Comparison of ENCODE assay signal across 8 cellular contexts in genomic region chr4:129344058-129344457, GRCh38.
DNase-seq lines count a peak whose midpoint lies in the region; ATAC-seq and TF ChIP-seq lines count a peak whose summit lies in the region.

No MANE protein-coding gene starts in this region.

- H3K9me3 ChIP-seq in endocrine pancreas (ENCODE audit: control insufficient read depth, low read length) (no peaks in the 10 kb centered on the region), neural progenitor cell (ENCODE audit: low read depth) (no peaks in the 10 kb centered on the region)
- no peaks in the 10 kb centered on the region for H3K9me3 ChIP-seq in CD8-positive, alpha-beta T cell (ENCODE audit: low read length)

- POLR2A ChIA-PET in CD8-positive, alpha-beta T cell (lab: Charles Lee): no interaction called here

- no peaks in the 10 kb centered on the region for H3K79me2 ChIP-seq in neural progenitor cell (ENCODE audit: low read depth)

- peaks cover 7% of the 10 kb centered on the region for H3F3A ChIP-seq in neural progenitor cell (ENCODE audit: low read depth)

- H3K27ac ChIP-seq in neural progenitor cell: no peak overlapping the region
- H3K27ac ChIP-seq in CD8-positive, alpha-beta T cell (ENCODE audit: low read depth, low read length): no peak overlapping the region

- CTCF ChIA-PET in CD8-positive, alpha-beta T cell (lab: Charles Lee): interaction anchor here (0.7 kb wide), 1 partner anchor 19 kb away, joined by 4 read pairs; no protein-coding TSS in a partner anchor

- H4K20me1 ChIP-seq in neural progenitor cell (ENCODE audit: low read depth): no peaks in the 10 kb centered on the region

- H3K36me3 ChIP-seq in endocrine pancreas (ENCODE audit: control insufficient read depth, insufficient read depth, low read length) (no peaks in the 10 kb centered on the region), neural progenitor cell (no peaks in the 10 kb centered on the region)
- H3K36me3 ChIP-seq in CD8-positive, alpha-beta T cell (ENCODE audit: insufficient read depth, low read length): no peaks in the 10 kb centered on the region

- H3K9me3 Mint-ChIP-seq in neural progenitor cell: no peaks in the 10 kb centered on the region
- H3K9me3 Mint-ChIP-seq in CD8-positive, alpha-beta T cell: no peaks in the 10 kb centered on the region

- peak; percentile 88 for TF ChIP-seq CTCF in neural progenitor cell (IDR thresholded peaks at IDR 0.05)
- no peak for TF ChIP-seq CTCF in CD8-positive, alpha-beta T cell (IDR thresholded peaks at IDR 0.05)

- ATAC-seq in HG02678 (IDR thresholded peaks at IDR 0.05; ENCODE audit: unreplicated experiment) (peak; percentile 62), HG02763 (IDR thresholded peaks at IDR 0.05; ENCODE audit: unreplicated experiment) (no peak)
- ATAC-seq in CD8-positive, alpha-beta T cell: no peak

- H3K36me3 Mint-ChIP-seq in neural progenitor cell: no peaks in the 10 kb centered on the region
- H3K36me3 Mint-ChIP-seq in CD8-positive, alpha-beta T cell: no peaks in the 10 kb centered on the region

- H3K4me3 ChIP-seq in endocrine pancreas (ENCODE audit: control insufficient read depth, insufficient read depth, low read length) (peak overlapping the region; percentile 47), neural progenitor cell (no peak overlapping the region)
- H3K4me3 ChIP-seq in CD8-positive, alpha-beta T cell (ENCODE audit: low read depth, low read length): no peak overlapping the region

- peak; percentile 58 for DNase-seq in SIG-M5 treated with dmso at 0.1 percent for 504 hours (lab: John Stamatoyannopoulos, UW; ENCODE audit: unreplicated experiment)
- no peak for DNase-seq in SIG-M5 (lab: John Stamatoyannopoulos, UW)
- DNase-seq in NOMO-1 treated with DMSO at 0.1 percent for 48 hours (lab: John Stamatoyannopoulos, UW; ENCODE audit: unreplicated experiment): peak; percentile 57
- DNase-seq in neural progenitor cell (ENCODE audit: low spot score): peak; percentile 56
- no peak for DNase-seq in CD8-positive, alpha-beta T cell

- peaks cover under 1% of the 10 kb centered on the region for H3K27me3 Mint-ChIP-seq in neural progenitor cell (ENCODE audit: insufficient read depth, low read depth)
- peaks cover 3% of the 10 kb centered on the region for H3K27me3 Mint-ChIP-seq in CD8-positive, alpha-beta T cell (ENCODE audit: low read depth)

- H3K4me3 Mint-ChIP-seq in neural progenitor cell: no peak overlapping the region
- H3K4me3 Mint-ChIP-seq in CD8-positive, alpha-beta T cell: no peak overlapping the region

- H3K4me1 ChIP-seq in endocrine pancreas (ENCODE audit: control insufficient read depth, insufficient read depth, low read length) (peaks cover 15% of the 10 kb centered on the region), neural progenitor cell (peaks cover 15% of the 10 kb centered on the region)
- no peaks in the 10 kb centered on the region for H3K4me1 ChIP-seq in CD8-positive, alpha-beta T cell (ENCODE audit: insufficient read depth, low read length)

- no peak overlapping the region for H3K27ac Mint-ChIP-seq in neural progenitor cell
- no peak overlapping the region for H3K27ac Mint-ChIP-seq in CD8-positive, alpha-beta T cell

- peaks cover 15% of the 10 kb centered on the region for H3K4me1 Mint-ChIP-seq in neural progenitor cell
- no peaks in the 10 kb centered on the region for H3K4me1 Mint-ChIP-seq in CD8-positive, alpha-beta T cell (ENCODE audit: low read depth)

- H2AFZ ChIP-seq in neural progenitor cell (replicated peaks): no peak overlapping the region

- H3K9ac ChIP-seq in endocrine pancreas (ENCODE audit: control insufficient read depth, insufficient read depth, low read length) (no peak overlapping the region), neural progenitor cell (no peak overlapping the region)

- intact Hi-C loops in CD8-positive, alpha-beta T cell (cut with DNase I, micrococcal nuclease): no loop called here

- no peak overlapping the region for H3K4me2 ChIP-seq in neural progenitor cell

- H3K27me3 ChIP-seq in endocrine pancreas (ENCODE audit: control insufficient read depth, insufficient read depth, low read length) (no peaks in the 10 kb centered on the region), neural progenitor cell (no peaks in the 10 kb centered on the region)
- no peaks in the 10 kb centered on the region for H3K27me3 ChIP-seq in CD8-positive, alpha-beta T cell (ENCODE audit: insufficient read depth, low read length)

Comparison
In these comparisons a context has a peak if more than half of its experiments do, and no peak if none do; other contexts are left out.
1. DNase-seq: peak in SIG-M5 treated with dmso at 0.1 percent for 504 hours (single experiment), NOMO-1 treated with DMSO at 0.1 percent for 48 hours (single experiment) and neural progenitor cell (single experiment); none in SIG-M5 (single experiment) and CD8-positive, alpha-beta T cell (0 of 7).